Comparison of ENCODE assay signal across 8 cellular contexts in genomic region chr17:42183741-42184711, GRCh38. TPM values are rescaled to one million over a fixed set of nuclear protein-coding genes. Genes with fewer than 3 reads are reported as not detected.
DNase-seq lines count a peak whose midpoint lies in the region; FAIRE-seq and TF ChIP-seq lines count a peak whose summit lies in the region.

No MANE protein-coding gene starts in this region.

- H3K4me3 ChIP-seq in HAP-1, result peak overlapping the region; percentile 36
- peak overlapping the region; percentile 50 to 54 for H3K4me3 ChIP-seq in cardiac fibroblast (replicated peaks in 1 of 2; ENCODE audit: low read depth in 2 of 2, low read length in 2 of 2)
- H3K4me3 ChIP-seq in keratinocyte (ENCODE audit: control insufficient read depth in 2 of 3, extremely low read depth in 1 of 3, insufficient read depth in 2 of 3, low read depth in 1 of 3, low read length in 3 of 3), result peak overlapping the region; percentile 21 to 47 (median 40)

- H2AFZ ChIP-seq in keratinocyte (ENCODE audit: control insufficient read depth, low read length), result peak overlapping the region; percentile 31

- no peaks in the 10 kb centered on the region for H3K9me3 ChIP-seq in HAP-1
- H3K9me3 ChIP-seq in keratinocyte (ENCODE audit: control insufficient read depth, low read depth, low read length), result no peaks in the 10 kb centered on the region

- dilution Hi-C loops in keratinocyte (cut with MboI; ENCODE audit: extremely low pct_ligation_motif_present, low sequenced_read_pairs), result no loop called here

- no peaks in the 10 kb centered on the region for H3K36me3 ChIP-seq in HAP-1 (replicated peaks)
- H3K36me3 ChIP-seq in keratinocyte (ENCODE audit: control insufficient read depth in 2 of 2, extremely low read depth in 1 of 2, insufficient read depth in 2 of 2, low read length in 2 of 2), result no peaks in the 10 kb centered on the region

- DNase-seq in ELR (ENCODE audit: low read depth), result peak; percentile 75
- peak; percentile 60 to 85 for DNase-seq in HAP-1 (ENCODE audit: low spot score in 2 of 2)
- DNase-seq in NCI-H1436 (lab: John Stamatoyannopoulos, UW), result peak; percentile 87
- peak; percentile 69 to 80 for DNase-seq in cardiac fibroblast (ENCODE audit: low read depth in 2 of 2)
- DNase-seq in keratinocyte (ENCODE audit: low read depth, low spot score), result no peak
- DNase-seq in stimulated activated CD4-positive, alpha-beta T cell treated with anti-CD3 and anti-CD28 coated beads, Interleukin-12 subunit alpha, Interleukin-12 subunit beta, amount 100 ng/mL, for 4 hours, result peak; percentile 79
- DNase-seq in A172 (ENCODE audit: low spot score), result no peak

- in situ Hi-C loops in HAP-1 (cut with MboI; ENCODE audit: low sequenced_read_pairs), result no loop called here

- peaks cover 16% of the 10 kb centered on the region for H3K4me1 ChIP-seq in HAP-1
- peaks cover 8% of the 10 kb centered on the region for H3K4me1 ChIP-seq in keratinocyte (ENCODE audit: control insufficient read depth, extremely low read depth, insufficient read depth, low read length)

- peaks cover 13% of the 10 kb centered on the region for H3K27me3 ChIP-seq in HAP-1 (ENCODE audit: low read depth)
- H3K27me3 ChIP-seq in keratinocyte (ENCODE audit: control insufficient read depth, extremely low read depth, insufficient read depth, low read length), result peaks cover 55% of the 10 kb centered on the region

- H3K9ac ChIP-seq in keratinocyte (ENCODE audit: control insufficient read depth, extremely low read depth, insufficient read depth, low read length), result no peak overlapping the region

- FAIRE-seq in keratinocyte (lab: Jason Lieb, UNC), result no peak

- TF ChIP-seq CTCF in VCaP (conservative IDR thresholded peaks at IDR 0.05), result peak; percentile 89
- TF ChIP-seq CTCF in cardiac fibroblast (IDR thresholded peaks at IDR 0.05; ENCODE audit: low read depth, low read length), result peak; percentile 35
- TF ChIP-seq CTCF in keratinocyte (optimal IDR thresholded peaks at IDR 0.05 in 1 of 3, IDR thresholded peaks at IDR 0.05 in 1 of 3, conservative IDR thresholded peaks at IDR 0.05 in 1 of 3; ENCODE audit: extremely low read depth in 1 of 3, insufficient read depth in 2 of 3, low read length in 3 of 3), result peak; percentile 31 to 64 (median 47)

- H3K27ac ChIP-seq in VCaP (peak overlapping the region; percentile 20; the same call in 1 of the 2 replicates), keratinocyte (ENCODE audit: control insufficient read depth, insufficient read depth, low read length) (no peak overlapping the region)

- peak overlapping the region; percentile 76 for H3K4me2 ChIP-seq in keratinocyte (ENCODE audit: control insufficient read depth, extremely low read depth, insufficient read depth, low read depth, low read length)

- H4K20me1 ChIP-seq in keratinocyte (ENCODE audit: control insufficient read depth, extremely low read depth, insufficient read depth, low read length), result no peaks in the 10 kb centered on the region

- no peaks in the 10 kb centered on the region for H3K9me1 ChIP-seq in keratinocyte (ENCODE audit: control insufficient read depth, extremely low read depth, insufficient read depth, low read length)

- no peaks in the 10 kb centered on the region for H3K79me2 ChIP-seq in keratinocyte (ENCODE audit: control insufficient read depth, insufficient read depth, low read length)

RNA-seq across cellular contexts. Expression of gene HCRT, which starts 1.2 kb away (rescaled TPM):
- polyA plus RNA-seq in keratinocyte, result not detected in 3 replicates
- not detected for polyA plus RNA-seq in keratinocyte (2011; ENCODE audit: low read depth)
- not detected in 2 replicates for polyA plus RNA-seq in keratinocyte (2011; cell fraction: cytosol; rRNA removed)
- not detected in 2 replicates for polyA plus RNA-seq in keratinocyte (2011; cell fraction: nucleus; rRNA removed)
- not detected in 2 replicates for polyA plus RNA-seq in keratinocyte (2012; ENCODE audit: low replicate concordance)
- not detected in 3 replicates for polyA minus RNA-seq in keratinocyte
- not detected for polyA minus RNA-seq in keratinocyte (2011; cell fraction: cytosol; rRNA and poly(A)+ RNA removed)
- polyA minus RNA-seq in keratinocyte (2011; cell fraction: nucleus; rRNA and poly(A)+ RNA removed), result not detected in 2 replicates
- total RNA-seq in A172 (2014; rRNA removed; shearing (Covaris generic)), result not detected in 2 replicates

RNA-seq across cellular contexts. Expression of gene KCNH4, which starts 3.1 kb away (rescaled TPM):
- not detected in 3 replicates for polyA plus RNA-seq in keratinocyte
- not detected for polyA plus RNA-seq in keratinocyte (2011; ENCODE audit: low read depth)
- polyA plus RNA-seq in keratinocyte (2011; cell fraction: cytosol; rRNA removed), result 0.01 TPM in 1 of 2 replicates, not detected in the other
- polyA plus RNA-seq in keratinocyte (2011; cell fraction: nucleus; rRNA removed), result not detected in 2 replicates
- polyA plus RNA-seq in keratinocyte (2012; ENCODE audit: low replicate concordance), result not detected in 2 replicates
- polyA minus RNA-seq in keratinocyte, result 0.06 TPM in 1 of 3 replicates, not detected in the others
- polyA minus RNA-seq in keratinocyte (2011; cell fraction: cytosol; rRNA and poly(A)+ RNA removed), result not detected
- polyA minus RNA-seq in keratinocyte (2011; cell fraction: nucleus; rRNA and poly(A)+ RNA removed), result not detected in 2 replicates
- total RNA-seq in A172 (2014; rRNA removed; shearing (Covaris generic)), result 0.02 TPM in 1 of 2 replicates, not detected in the other

RNA-seq across cellular contexts. Expression of gene GHDC, which starts 10.3 kb away (rescaled TPM):
- polyA plus RNA-seq in keratinocyte, result 2.7 to 4.7 TPM (median 4.4 TPM) in 3 replicates
- polyA plus RNA-seq in keratinocyte (2011; ENCODE audit: low read depth), result 0.59 TPM
- 1.2 and 2.6 TPM in 2 replicates for polyA plus RNA-seq in keratinocyte (2011; cell fraction: cytosol; rRNA removed)
- polyA plus RNA-seq in keratinocyte (2011; cell fraction: nucleus; rRNA removed), result 8.3 and 9.9 TPM in 2 replicates
- 3.5 and 6.7 TPM in 2 replicates for polyA plus RNA-seq in keratinocyte (2012; ENCODE audit: low replicate concordance)
- 2.0 to 3.8 TPM (median 2.5 TPM) in 3 replicates for polyA minus RNA-seq in keratinocyte
- polyA minus RNA-seq in keratinocyte (2011; cell fraction: cytosol; rRNA and poly(A)+ RNA removed), result 5.4 TPM
- 7.2 and 7.9 TPM in 2 replicates for polyA minus RNA-seq in keratinocyte (2011; cell fraction: nucleus; rRNA and poly(A)+ RNA removed)
- 27.0 and 31.5 TPM in 2 replicates for total RNA-seq in A172 (2014; rRNA removed; shearing (Covaris generic))

RNA-seq across cellular contexts. Expression of gene RAB5C, which starts 29.2 kb away (rescaled TPM):
- polyA plus RNA-seq in keratinocyte, result 162 to 205 TPM (median 190 TPM) in 3 replicates
- polyA plus RNA-seq in keratinocyte (2011; ENCODE audit: low read depth), result 39.1 TPM
- polyA plus RNA-seq in keratinocyte (2011; cell fraction: cytosol; rRNA removed), result 175 and 251 TPM in 2 replicates
- polyA plus RNA-seq in keratinocyte (2011; cell fraction: nucleus; rRNA removed), result 119 and 154 TPM in 2 replicates
- 93.5 and 168 TPM in 2 replicates for polyA plus RNA-seq in keratinocyte (2012; ENCODE audit: low replicate concordance)
- polyA minus RNA-seq in keratinocyte, result 92.2 to 195 TPM (median 110 TPM) in 3 replicates
- 108 TPM for polyA minus RNA-seq in keratinocyte (2011; cell fraction: cytosol; rRNA and poly(A)+ RNA removed)
- 31.3 and 35.6 TPM in 2 replicates for polyA minus RNA-seq in keratinocyte (2011; cell fraction: nucleus; rRNA and poly(A)+ RNA removed)
- total RNA-seq in A172 (2014; rRNA removed; shearing (Covaris generic)), result 96.9 and 131 TPM in 2 replicates

Comparison
In these comparisons a context has a peak if more than half of its experiments do, and no peak if none do; other contexts are left out.
1. DNase-seq: peak in ELR (single experiment), HAP-1 (2 of 2), NCI-H1436 (single experiment), cardiac fibroblast (2 of 2) and stimulated activated CD4-positive, alpha-beta T cell treated with anti-CD3 and anti-CD28 coated beads, Interleukin-12 subunit alpha, Interleukin-12 subunit beta, amount 100 ng/mL, for 4 hours (single experiment); none in keratinocyte (single experiment) and A172 (single experiment).
2. CTCF ChIP-seq: peak in every context shown above with its lines; median percentile 89 in VCaP; 47 in keratinocyte; 35 in cardiac fibroblast.
3. Peak in every context shown above with its lines, with median percentiles within 50 percentile points of each other: H3K4me3 ChIP-seq.